Comparison of ENCODE assay signal across 18 cellular contexts in genomic region chr2:31999438-31999837, GRCh38.
"Had no signal": no experiment of that assay in that cellular context is flagged by ENCODE, and none has a peak within 500 bp of the region (broad histone marks: within the 10 kb centered on the region; RNA-seq: fewer than 3 reads in every experiment).

No MANE protein-coding gene starts in this region.

- H3K9me3 Mint-ChIP-seq: activated CD8-positive, alpha-beta T cell treated with anti-CD3 and anti-CD28 coated beads for 36 hours; activated naive CD4-positive, alpha-beta T cell treated with anti-CD3 and anti-CD28 coated beads for 36 hours; activated naive CD8-positive, alpha-beta T cell treated with anti-CD3 and anti-CD28 coated beads, Interleukin-2, amount 50 U/mL, for 24 hours; activated T-cell treated with anti-CD3 and anti-CD28 coated beads, Interleukin-2, amount 50 U/mL, for 24 hours had no signal

- H3K9ac ChIP-seq: parathyroid adenoma had no signal

- H3K27ac ChIP-seq: brain microvascular endothelial cell, heart right ventricle, parathyroid adenoma, testis, upper lobe of right lung had no signal

- H3K27me3 ChIP-seq: brain microvascular endothelial cell, heart right ventricle, testis, upper lobe of right lung had no signal

- H3K27me3 Mint-ChIP-seq: activated CD8-positive, alpha-beta T cell treated with anti-CD3 and anti-CD28 coated beads for 36 hours; activated naive CD8-positive, alpha-beta T cell treated with anti-CD3 and anti-CD28 coated beads, Interleukin-2, amount 50 U/mL, for 24 hours; activated T-cell treated with anti-CD3 and anti-CD28 coated beads, Interleukin-2, amount 50 U/mL, for 24 hours; naive thymus-derived CD4-positive, alpha-beta T cell had no signal

- H3K4me1 ChIP-seq: parathyroid adenoma, testis had no signal

- H3K4me3 ChIP-seq: heart right ventricle, mucosa of descending colon, testis, upper lobe of right lung had no signal

- H3K9me3 ChIP-seq: heart right ventricle, mucosa of descending colon, testis, upper lobe of right lung had no signal

- DNase-seq: activated CD4-positive, alpha-beta T cell treated with anti-CD3 and anti-CD28 coated beads for 48 hours; activated CD4-positive, CD25-positive, alpha-beta regulatory T cell; activated CD8-positive, alpha-beta T cell treated with anti-CD3 and anti-CD28 coated beads for 36 hours; activated naive CD4-positive, alpha-beta T cell treated with anti-CD3 and anti-CD28 coated beads for 36 hours; activated naive CD8-positive, alpha-beta T cell treated with anti-CD3 and anti-CD28 coated beads, Interleukin-2, amount 50 U/mL, for 24 hours; activated T-cell treated with anti-CD3 and anti-CD28 coated beads, Interleukin-2, amount 50 U/mL, for 24 hours; aorta; brain microvascular endothelial cell; cerebellar nuclear complex; cortex of kidney; effector CD4-positive, alpha-beta T cell; heart right ventricle; mesenchymal stem cell; mucosa of descending colon; naive thymus-derived CD4-positive, alpha-beta T cell; testis; upper lobe of right lung had no signal

- H2AFZ ChIP-seq: parathyroid adenoma had no signal

- ATAC-seq: activated naive CD8-positive, alpha-beta T cell treated with anti-CD3 and anti-CD28 coated beads, Interleukin-2, amount 50 U/mL, for 24 hours; heart right ventricle; mucosa of descending colon; upper lobe of right lung had no signal

- H3K36me3 ChIP-seq: brain microvascular endothelial cell, heart right ventricle had no signal

- H3K27ac Mint-ChIP-seq: activated naive CD4-positive, alpha-beta T cell treated with anti-CD3 and anti-CD28 coated beads for 36 hours; activated naive CD8-positive, alpha-beta T cell treated with anti-CD3 and anti-CD28 coated beads, Interleukin-2, amount 50 U/mL, for 24 hours had no signal

- H3K4me3 Mint-ChIP-seq: activated CD8-positive, alpha-beta T cell treated with anti-CD3 and anti-CD28 coated beads for 36 hours; activated naive CD4-positive, alpha-beta T cell treated with anti-CD3 and anti-CD28 coated beads for 36 hours; activated naive CD8-positive, alpha-beta T cell treated with anti-CD3 and anti-CD28 coated beads, Interleukin-2, amount 50 U/mL, for 24 hours; activated T-cell treated with anti-CD3 and anti-CD28 coated beads, Interleukin-2, amount 50 U/mL, for 24 hours had no signal
